7 cellular contexts compared by ENCODE assay signal in the genomic region with DNA sequence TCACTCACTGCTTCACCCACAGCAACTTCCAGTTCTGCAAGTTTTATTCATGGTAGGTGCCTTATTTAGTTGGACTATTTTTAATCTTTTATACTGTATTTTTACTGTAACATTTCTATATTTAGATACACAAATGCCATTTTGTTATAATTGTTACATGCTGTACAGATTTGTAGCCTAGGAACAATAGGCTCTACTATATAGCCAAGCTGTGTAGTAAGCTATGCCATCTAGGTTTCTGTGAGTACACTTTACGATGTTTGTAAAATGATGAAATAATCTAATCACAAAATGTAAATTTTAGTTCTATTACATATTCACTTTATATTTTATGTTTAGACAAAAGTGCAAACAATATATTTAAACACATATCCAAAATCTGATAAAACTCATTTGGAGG.
"Had no signal": no experiment of that assay in that cellular context is flagged by ENCODE, and none has a peak within 500 bp of the region (broad histone marks: within the 10 kb centered on the region; RNA-seq: fewer than 3 reads in every experiment).

No MANE protein-coding gene starts in this region.

- H3K9ac ChIP-seq: KMS-11 had no signal

- H3K27ac ChIP-seq: HL-60, KMS-11 had no signal

- H3K4me2 ChIP-seq: KMS-11 had no signal

- H3K4me3 ChIP-seq: K562 had no signal

- ATAC-seq: HepG2, K562 had no signal

- DNase-seq: IMR-90, KBM-7, KG1 had no signal
